In genomic region chr13:48579167-48579918, GRCh38 we compare ENCODE assay signal across 9 cellular contexts. TPM values are rescaled to one million over a fixed set of nuclear protein-coding genes. Genes with fewer than 3 reads are reported as not detected.
A peak's percentile ranks its signal among the peaks of the same experiment; 100 is the strongest.
DNase-seq lines count a peak whose midpoint lies in the region; ATAC-seq and TF ChIP-seq lines count a peak whose summit lies in the region.
"Had no signal": no experiment of that assay in that cellular context is flagged by ENCODE, and none has a peak within 500 bp of the region (broad histone marks: within the 10 kb centered on the region; RNA-seq: fewer than 3 reads in every experiment).

No MANE protein-coding gene starts in this region.

- ATAC-seq in GM19395 (IDR thresholded peaks at IDR 0.05; ENCODE audit: unreplicated experiment) (peak; percentile 86), HG03342 (IDR thresholded peaks at IDR 0.05; ENCODE audit: unreplicated experiment) (peak; percentile 85), activated B cell treated with CpG ODN at 0.5 μM for 24 hours (ENCODE audit: low read depth) (peak; percentile 88)
- ATAC-seq in naive thymus-derived CD8-positive, alpha-beta T cell: no peak

- H3K4me3 Mint-ChIP-seq in activated B cell treated with CpG ODN at 0.5 μM for 24 hours: peak overlapping the region; percentile 36
- no peak overlapping the region for H3K4me3 Mint-ChIP-seq in naive thymus-derived CD8-positive, alpha-beta T cell
- H3K4me3 Mint-ChIP-seq: CD4-positive, CD25-positive, alpha-beta regulatory T cell had no signal

- no peaks in the 10 kb centered on the region for H3K9me3 ChIP-seq in prostate gland

- peaks cover 3% of the 10 kb centered on the region for H3K4me1 ChIP-seq in prostate gland (replicated peaks)

- H3K36me3 ChIP-seq in prostate gland: no peaks in the 10 kb centered on the region

- H3K36me3 Mint-ChIP-seq in activated B cell treated with CpG ODN at 0.5 μM for 24 hours (ENCODE audit: low read depth): no peaks in the 10 kb centered on the region
- H3K36me3 Mint-ChIP-seq in naive thymus-derived CD8-positive, alpha-beta T cell: no peaks in the 10 kb centered on the region
- H3K36me3 Mint-ChIP-seq: CD4-positive, CD25-positive, alpha-beta regulatory T cell had no signal

- no peaks in the 10 kb centered on the region for H3K9me3 Mint-ChIP-seq in activated B cell treated with CpG ODN at 0.5 μM for 24 hours
- no peaks in the 10 kb centered on the region for H3K9me3 Mint-ChIP-seq in naive thymus-derived CD8-positive, alpha-beta T cell
- H3K9me3 Mint-ChIP-seq: CD4-positive, CD25-positive, alpha-beta regulatory T cell had no signal

- DNase-seq in Ammon's horn (ENCODE audit: low spot score) (peak; percentile 55), activated B cell treated with CpG ODN at 0.5 μM for 24 hours (no peak), prostate gland (ENCODE audit: low spot score) (peak; percentile 46), NCI-H2171 (lab: John Stamatoyannopoulos, UW) (no peak), GOT3 (lab: John Stamatoyannopoulos, UW) (no peak)
- no peak for DNase-seq in naive thymus-derived CD8-positive, alpha-beta T cell

- TF ChIP-seq CTCF in activated B cell treated with CpG ODN at 0.5 μM for 24 hours (IDR thresholded peaks at IDR 0.05) (no peak), prostate gland (IDR thresholded peaks at IDR 0.05) (no peak)

- peaks cover 28% of the 10 kb centered on the region for H3K4me1 Mint-ChIP-seq in activated B cell treated with CpG ODN at 0.5 μM for 24 hours
- H3K4me1 Mint-ChIP-seq in naive thymus-derived CD8-positive, alpha-beta T cell: peaks cover 0 to 39% (median 0%) of the 10 kb centered on the region in 4 donors

- H3K4me3 ChIP-seq in prostate gland: no peak overlapping the region

- H3K27ac ChIP-seq in prostate gland: peak overlapping the region; percentile 42 to 63

- H3K27me3 Mint-ChIP-seq in activated B cell treated with CpG ODN at 0.5 μM for 24 hours: peaks cover 52% of the 10 kb centered on the region
- H3K27me3 Mint-ChIP-seq in naive thymus-derived CD8-positive, alpha-beta T cell: peaks cover 10 to 41% (median 19%) of the 10 kb centered on the region in 5 donors

- WGBS in prostate gland: 40% methylated on average over 7 of the region's 7 CpGs

- peak overlapping the region; percentile 38 for H3K27ac Mint-ChIP-seq in activated B cell treated with CpG ODN at 0.5 μM for 24 hours
- peak overlapping the region in 1 of 10 donors; percentile 61 for H3K27ac Mint-ChIP-seq in naive thymus-derived CD8-positive, alpha-beta T cell
- H3K27ac Mint-ChIP-seq: CD4-positive, CD25-positive, alpha-beta regulatory T cell had no signal

- POLR2A ChIA-PET in activated B cell treated with CpG ODN at 0.5 μM for 24 hours (lab: Charles Lee): interaction anchor here (0.7 to 2.2 kb wide), 15 partner anchors 9 to 542 kb away, joined by 3 to 28 read pairs (median 5); partner anchors contain the start of genes NUDT15, RB1 and RCBTB2
- POLR2A ChIA-PET in naive thymus-derived CD8-positive, alpha-beta T cell (lab: Charles Lee): interaction anchor here (0.6 to 2.1 kb wide), 5 partner anchors 47 to 484 kb away, joined by 3 to 13 read pairs (median 4); partner anchors contain the start of genes MED4 and RCBTB2

- no peak for TF ChIP-seq POLR2A in prostate gland (IDR thresholded peaks at IDR 0.05)

- CTCF ChIA-PET in activated B cell treated with CpG ODN at 0.5 μM for 24 hours (lab: Charles Lee): interaction anchor here (0.6 to 8.1 kb wide), 29 partner anchors 9 to 542 kb away, joined by 3 to 92 read pairs (median 4); partner anchors contain the start of genes ITM2B, MED4, NUDT15 and RCBTB2

- intact Hi-C loops in activated B cell treated with CpG ODN at 0.5 μM for 24 hours (cut with micrococcal nuclease) (loop anchor here (1.0 kb wide), 8 partner anchors 17 to 501 kb away; partner anchors contain the start of gene ITM2B), prostate gland (cut with DNase I) (loop anchor here (10.0 kb wide), 1 partner anchor 345 kb away; the partner anchor contains the start of gene ITM2B)

- no peaks in the 10 kb centered on the region for H3K27me3 ChIP-seq in prostate gland (replicated peaks; ENCODE audit: insufficient read depth)

RNA-seq across cellular contexts. Expression of gene RCBTB2, which starts 46.5 kb away (rescaled TPM):
- total RNA-seq in activated B cell treated with CpG ODN at 0.5 μM for 24 hours: 2.3 and 2.4 TPM in 2 replicates
- 10 to 100 TPM; 11.6 to 26.2 TPM for total RNA-seq in prostate gland
- 1 to 10 TPM; 8.1 to 9.8 TPM for total RNA-seq in naive thymus-derived CD8-positive, alpha-beta T cell
- 10 to 100 TPM in 1 of 3 donors, 1 to 10 TPM in 2; 6.3 to 17.6 (median 6.3) TPM for polyA plus RNA-seq in naive thymus-derived CD8-positive, alpha-beta T cell

Comparison
In these comparisons a context has a peak if more than half of its experiments do, and no peak if none do; other contexts are left out.
1. DNase-seq: peak in Ammon's horn (single experiment) and prostate gland (single experiment); none in activated B cell treated with CpG ODN at 0.5 μM for 24 hours (single experiment), NCI-H2171 (single experiment), GOT3 (single experiment) and naive thymus-derived CD8-positive, alpha-beta T cell (0 of 10).
2. ATAC-seq: peak in GM19395 (single experiment), HG03342 (single experiment) and activated B cell treated with CpG ODN at 0.5 μM for 24 hours (single experiment); none in naive thymus-derived CD8-positive, alpha-beta T cell (0 of 2).